14 cellular contexts compared by ENCODE assay signal in the genomic region with DNA sequence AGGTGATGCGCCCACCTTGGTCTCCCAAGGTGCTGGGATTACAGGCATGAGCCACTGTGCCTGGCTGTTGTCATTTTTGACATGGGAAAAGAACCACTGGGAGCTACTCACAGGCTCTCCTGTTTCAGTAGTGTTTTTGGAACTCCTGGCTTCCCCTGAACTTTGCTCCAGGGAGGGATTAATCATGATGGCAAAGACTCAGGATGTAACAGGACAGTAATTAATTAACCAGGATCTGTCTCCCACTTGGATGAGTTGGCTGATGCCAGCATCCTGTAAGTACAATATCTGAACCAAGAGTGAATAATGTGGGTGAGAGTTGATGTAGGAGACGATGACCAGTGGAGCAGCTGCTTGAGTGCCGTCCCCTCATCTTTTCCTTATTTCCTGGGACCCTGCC. TPM values are rescaled to one million over a fixed set of nuclear protein-coding genes. Genes with fewer than 3 reads are reported as not detected.
DNase-seq lines count a peak whose midpoint lies in the region; ATAC-seq and TF ChIP-seq lines count a peak whose summit lies in the region.
"Had no signal": no experiment of that assay in that cellular context is flagged by ENCODE, and none has a peak within 500 bp of the region (broad histone marks: within the 10 kb centered on the region; RNA-seq: fewer than 3 reads in every experiment).

No MANE protein-coding gene starts in this region.

- peak overlapping the region in 1 of 3 donors; percentile 13 for H3K4me3 ChIP-seq in breast epithelium
- H3K4me3 ChIP-seq in aorta (ENCODE audit: low read length in 2 of 2) = no peak overlapping the region
- H3K4me3 ChIP-seq: HAP-1 had no signal

- DNase-seq in HK-2 (ENCODE audit: unreplicated experiment) (peak; percentile 45), breast epithelium (ENCODE audit: low spot score in 2 of 2) (no peak), kidney glomerular epithelial cell (lab: John Stamatoyannopoulos, UW) (peak; percentile 87), renal cortical epithelial cell (ENCODE audit: low read depth) (peak; percentile 91), NAMALWA (ENCODE audit: low spot score) (no peak), aorta (no peak)
- DNase-seq: DMS153, NCI-H146, NCI-H2107, Right ventricle myocardium superior, SK-N-SH had no signal

- no peaks in the 10 kb centered on the region for H3K27me3 ChIP-seq in breast epithelium
- no peaks in the 10 kb centered on the region for H3K27me3 ChIP-seq in aorta (ENCODE audit: control insufficient read depth in 1 of 2, insufficient read depth in 2 of 2, low read length in 1 of 2)
- H3K27me3 ChIP-seq: BLaER1 treated with 17β-estradiol and CSF1 and Interleukin-3, amounts not matched to agents 10 nM and 100 nM had no signal

- H3K36me3 ChIP-seq in breast epithelium (peaks cover 7% of the 10 kb centered on the region), aorta (ENCODE audit: control insufficient read depth in 1 of 2, insufficient read depth in 2 of 2, low read length in 1 of 2) (peaks cover 0 to 12% of the 10 kb centered on the region in 2 donors)

- 91 to 95% methylated on average over 3 of the region's 3 CpGs for WGBS in aorta, 2 donors

- TF ChIP-seq CTCF in breast epithelium (IDR thresholded peaks at IDR 0.05) = no peak

- ATAC-seq in GM18873 (IDR thresholded peaks at IDR 0.05; ENCODE audit: low FRiP score, unreplicated experiment) (no peak), aorta (ENCODE audit: low FRiP score) (no peak)

- peak overlapping the region; percentile 29 to 91 for H3K27ac ChIP-seq in breast epithelium
- peak overlapping the region in 1 of 2 donors; percentile 60 for H3K27ac ChIP-seq in aorta (ENCODE audit: low read depth in 1 of 2, low read length in 2 of 2)
- H3K27ac ChIP-seq: BLaER1 treated with 17β-estradiol and CSF1 and Interleukin-3, amounts not matched to agents 10 nM and 100 nM had no signal

- no peak for TF ChIP-seq POLR2A in breast epithelium (IDR thresholded peaks at IDR 0.05)

- intact Hi-C loops in breast epithelium (cut with DNase I; ENCODE audit: low total_unique reads) (no loop called here), aorta (cut with DNase I) (no loop called here)

- H3K4me1 ChIP-seq in breast epithelium = peaks cover 0 to 13% of the 10 kb centered on the region in 2 donors
- H3K4me1 ChIP-seq in aorta (ENCODE audit: control insufficient read depth in 1 of 2, insufficient read depth in 2 of 2, low read length in 2 of 2) = peaks cover 2 to 3% of the 10 kb centered on the region in 2 donors

- H3K9me3 ChIP-seq in breast epithelium = no peaks in the 10 kb centered on the region
- no peaks in the 10 kb centered on the region for H3K9me3 ChIP-seq in aorta (ENCODE audit: control insufficient read depth, low read length)
- H3K9me3 ChIP-seq: BLaER1 treated with 17β-estradiol and CSF1 and Interleukin-3, amounts not matched to agents 10 nM and 100 nM; HAP-1; SK-N-SH had no signal

RNA-seq across cellular contexts. Expression of a gene that starts 4.9 kb away (rescaled TPM):
- total RNA-seq in breast epithelium = 10 to 100 TPM; 39.3 to 70.4 (median 42.2) TPM
- 59.4 and 64.0 TPM in 2 replicates for total RNA-seq in renal cortical epithelial cell
- total RNA-seq in aorta = 100 to 1,000 TPM in 1 of 2 donors, 10 to 100 TPM in 1; 94.6 to 107 TPM
- polyA plus RNA-seq in aorta = 10 to 100 TPM in 1 of 2 donors, 1 to 10 TPM in 1; 5.3 to 11.4 TPM

RNA-seq across cellular contexts. Expression of a gene that starts 50.0 kb away (rescaled TPM):
- total RNA-seq in breast epithelium (1 to 10 TPM; 1.6 to 7.8 (median 4.9) TPM), renal cortical epithelial cell (0.35 and 0.75 TPM in 2 replicates), aorta (1 to 10 TPM; 4.1 to 8.8 TPM)
- 1 to 10 TPM in 1 of 2 donors, under 1 TPM in 1; 0.50 to 5.6 TPM for polyA plus RNA-seq in aorta

RNA-seq across cellular contexts. Expression of a gene that starts 51.9 kb away (rescaled TPM):
- total RNA-seq in breast epithelium (10 to 100 TPM; 18.0 to 24.9 (median 18.7) TPM), renal cortical epithelial cell (49.7 and 51.1 TPM in 2 replicates), aorta (10 to 100 TPM; 25.1 to 28.9 TPM)
- 10 to 100 TPM; 14.3 to 19.7 TPM for polyA plus RNA-seq in aorta

Comparison
In these comparisons a context has a peak if more than half of its experiments do, and no peak if none do; other contexts are left out.
1. DNase-seq: peak in HK-2 (single experiment), kidney glomerular epithelial cell (single experiment) and renal cortical epithelial cell (single experiment); none in breast epithelium (0 of 2), NAMALWA (single experiment) and aorta (0 of 2).